ENCODE assay signal across 1 cellular context in the genomic region with DNA sequence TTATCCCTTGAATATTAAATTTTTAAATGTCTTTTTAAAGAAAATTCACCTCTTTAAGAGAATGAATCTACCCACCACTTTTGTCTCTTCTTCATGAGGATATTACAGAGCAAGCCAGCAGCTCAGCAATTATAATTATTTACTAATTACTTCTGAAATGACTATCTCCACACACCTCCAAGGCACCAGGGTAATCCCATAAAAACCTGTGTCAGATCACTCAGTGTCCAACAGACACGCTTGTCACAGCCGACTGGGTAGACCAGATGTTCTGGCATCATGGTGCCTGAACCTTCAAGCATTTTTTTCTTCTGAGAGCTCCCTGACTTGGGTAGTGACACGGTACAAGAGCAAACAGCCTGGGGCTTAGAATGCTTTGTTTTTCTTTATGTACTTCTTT.
TF ChIP-seq lines count a peak whose summit lies in the region.

No MANE protein-coding gene starts in this region.

TF ChIP-seq in SK-N-SH treated with all-trans-retinoic acid at 6 μM for 48 hours, 23 proteins besides CTCF, POLR2A, EP300 and RAD21 (continued from another document):
- TF ChIP-seq, protein P1, sequence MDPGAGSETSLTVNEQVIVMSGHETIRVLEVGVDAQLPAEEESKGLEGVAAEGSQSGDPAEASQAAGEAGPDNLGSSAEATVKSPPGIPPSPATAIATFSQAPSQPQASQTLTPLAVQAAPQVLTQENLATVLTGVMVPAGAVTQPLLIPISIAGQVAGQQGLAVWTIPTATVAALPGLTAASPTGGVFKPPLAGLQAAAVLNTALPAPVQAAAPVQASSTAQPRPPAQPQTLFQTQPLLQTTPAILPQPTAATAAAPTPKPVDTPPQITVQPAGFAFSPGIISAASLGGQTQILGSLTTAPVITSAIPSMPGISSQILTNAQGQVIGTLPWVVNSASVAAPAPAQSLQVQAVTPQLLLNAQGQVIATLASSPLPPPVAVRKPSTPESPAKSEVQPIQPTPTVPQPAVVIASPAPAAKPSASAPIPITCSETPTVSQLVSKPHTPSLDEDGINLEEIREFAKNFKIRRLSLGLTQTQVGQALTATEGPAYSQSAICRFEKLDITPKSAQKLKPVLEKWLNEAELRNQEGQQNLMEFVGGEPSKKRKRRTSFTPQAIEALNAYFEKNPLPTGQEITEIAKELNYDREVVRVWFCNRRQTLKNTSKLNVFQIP (CRISPR knock-in tag; IDR thresholded peaks at IDR 0.05; ENCODE audit: borderline replicate concordance, low read depth) = no peak
- TF ChIP-seq, protein P2, sequence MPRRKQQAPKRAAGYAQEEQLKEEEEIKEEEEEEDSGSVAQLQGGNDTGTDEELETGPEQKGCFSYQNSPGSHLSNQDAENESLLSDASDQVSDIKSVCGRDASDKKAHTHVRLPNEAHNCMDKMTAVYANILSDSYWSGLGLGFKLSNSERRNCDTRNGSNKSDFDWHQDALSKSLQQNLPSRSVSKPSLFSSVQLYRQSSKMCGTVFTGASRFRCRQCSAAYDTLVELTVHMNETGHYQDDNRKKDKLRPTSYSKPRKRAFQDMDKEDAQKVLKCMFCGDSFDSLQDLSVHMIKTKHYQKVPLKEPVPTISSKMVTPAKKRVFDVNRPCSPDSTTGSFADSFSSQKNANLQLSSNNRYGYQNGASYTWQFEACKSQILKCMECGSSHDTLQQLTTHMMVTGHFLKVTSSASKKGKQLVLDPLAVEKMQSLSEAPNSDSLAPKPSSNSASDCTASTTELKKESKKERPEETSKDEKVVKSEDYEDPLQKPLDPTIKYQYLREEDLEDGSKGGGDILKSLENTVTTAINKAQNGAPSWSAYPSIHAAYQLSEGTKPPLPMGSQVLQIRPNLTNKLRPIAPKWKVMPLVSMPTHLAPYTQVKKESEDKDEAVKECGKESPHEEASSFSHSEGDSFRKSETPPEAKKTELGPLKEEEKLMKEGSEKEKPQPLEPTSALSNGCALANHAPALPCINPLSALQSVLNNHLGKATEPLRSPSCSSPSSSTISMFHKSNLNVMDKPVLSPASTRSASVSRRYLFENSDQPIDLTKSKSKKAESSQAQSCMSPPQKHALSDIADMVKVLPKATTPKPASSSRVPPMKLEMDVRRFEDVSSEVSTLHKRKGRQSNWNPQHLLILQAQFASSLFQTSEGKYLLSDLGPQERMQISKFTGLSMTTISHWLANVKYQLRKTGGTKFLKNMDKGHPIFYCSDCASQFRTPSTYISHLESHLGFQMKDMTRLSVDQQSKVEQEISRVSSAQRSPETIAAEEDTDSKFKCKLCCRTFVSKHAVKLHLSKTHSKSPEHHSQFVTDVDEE (CRISPR knock-in tag; IDR thresholded peaks at IDR 0.05) = no peak
- TF ChIP-seq RARB (CRISPR knock-in tag; IDR thresholded peaks at IDR 0.05) = no peak
- no peak for TF ChIP-seq ZFP3 (CRISPR knock-in tag; IDR thresholded peaks at IDR 0.05)
- TF ChIP-seq ZFP30 (CRISPR knock-in tag; IDR thresholded peaks at IDR 0.05) = no peak
- TF ChIP-seq GLIS3 (CRISPR knock-in tag; IDR thresholded peaks at IDR 0.05) = no peak
- no peak for TF ChIP-seq ZNF565 (CRISPR knock-in tag; conservative IDR thresholded peaks at IDR 0.05; ENCODE audit: low read depth)
- no peak for TF ChIP-seq ZNF70 (CRISPR knock-in tag; IDR thresholded peaks at IDR 0.05)
- no peak for TF ChIP-seq PPARA (CRISPR knock-in tag; IDR thresholded peaks at IDR 0.05; ENCODE audit: borderline replicate concordance)
- TF ChIP-seq ZNF8 (CRISPR knock-in tag; IDR thresholded peaks at IDR 0.05) = no peak
- TF ChIP-seq, protein P3, sequence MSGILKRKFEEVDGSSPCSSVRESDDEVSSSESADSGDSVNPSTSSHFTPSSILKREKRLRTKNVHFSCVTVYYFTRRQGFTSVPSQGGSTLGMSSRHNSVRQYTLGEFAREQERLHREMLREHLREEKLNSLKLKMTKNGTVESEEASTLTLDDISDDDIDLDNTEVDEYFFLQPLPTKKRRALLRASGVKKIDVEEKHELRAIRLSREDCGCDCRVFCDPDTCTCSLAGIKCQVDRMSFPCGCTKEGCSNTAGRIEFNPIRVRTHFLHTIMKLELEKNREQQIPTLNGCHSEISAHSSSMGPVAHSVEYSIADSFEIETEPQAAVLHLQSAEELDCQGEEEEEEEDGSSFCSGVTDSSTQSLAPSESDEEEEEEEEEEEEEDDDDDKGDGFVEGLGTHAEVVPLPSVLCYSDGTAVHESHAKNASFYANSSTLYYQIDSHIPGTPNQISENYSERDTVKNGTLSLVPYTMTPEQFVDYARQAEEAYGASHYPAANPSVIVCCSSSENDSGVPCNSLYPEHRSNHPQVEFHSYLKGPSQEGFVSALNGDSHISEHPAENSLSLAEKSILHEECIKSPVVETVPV (CRISPR knock-in tag; IDR thresholded peaks at IDR 0.05) = no peak
- no peak for TF ChIP-seq ISL1 (CRISPR knock-in tag; IDR thresholded peaks at IDR 0.05)
- TF ChIP-seq OSR1 (CRISPR knock-in tag; IDR thresholded peaks at IDR 0.05) = no peak
